ENCODE assay signal across 10 cellular contexts in the genomic region with DNA sequence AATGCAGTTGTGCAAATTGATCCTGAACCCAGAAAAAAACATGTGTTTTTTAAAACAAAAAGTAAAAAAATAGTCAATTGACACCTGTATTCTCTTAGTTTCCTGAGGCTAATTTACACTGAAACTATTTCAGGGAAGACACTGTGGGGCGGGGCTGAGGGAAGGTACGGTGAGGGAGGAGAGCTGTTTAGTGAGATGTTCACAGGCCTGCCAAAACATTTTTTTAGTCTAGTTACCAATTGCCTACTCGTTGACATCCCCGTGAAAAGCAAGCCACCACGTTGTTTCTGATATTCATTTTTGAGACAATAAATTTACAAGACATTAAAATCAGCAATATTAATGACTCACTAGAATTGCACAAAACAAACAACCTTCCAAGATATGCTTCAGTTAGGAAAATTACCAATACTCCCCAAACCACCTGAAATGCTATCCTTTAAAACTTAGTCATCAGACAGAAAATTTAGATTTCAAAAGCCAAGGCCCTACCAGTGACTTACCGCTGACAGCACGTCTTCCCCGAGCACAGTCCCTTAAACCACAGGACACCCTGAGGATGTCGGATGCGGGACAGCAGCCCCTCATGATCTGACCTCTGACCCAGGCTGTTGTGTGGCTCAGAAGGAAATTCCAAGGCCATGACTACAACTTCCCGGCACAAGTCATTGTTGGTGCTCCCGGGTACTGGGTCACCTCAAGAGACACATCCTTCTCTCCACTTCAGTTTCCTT.
A peak's percentile ranks its signal among the peaks of the same experiment; 100 is the strongest.
DNase-seq lines count a peak whose midpoint lies in the region; ATAC-seq and TF ChIP-seq lines count a peak whose summit lies in the region.
"Had no signal": no experiment of that assay in that cellular context is flagged by ENCODE, and none has a peak within 500 bp of the region (broad histone marks: within the 10 kb centered on the region; RNA-seq: fewer than 3 reads in every experiment).

No MANE protein-coding gene starts in this region.

- peak overlapping the region; percentile 13 for H2BK12ac ChIP-seq in trophoblast cell (ENCODE audit: low read length)

- TF ChIP-seq CTCF in GM23338 (conservative IDR thresholded peaks at IDR 0.05; ENCODE audit: low read depth in 2 of 2) (no peak), foreskin fibroblast (IDR thresholded peaks at IDR 0.05; ENCODE audit: low read depth, low read length) (no peak), BE2C (IDR thresholded peaks at IDR 0.05; ENCODE audit: low read depth, low read length) (no peak)

- H3K14ac ChIP-seq in trophoblast cell (ENCODE audit: low read length): no peak overlapping the region

- ATAC-seq in GM23338: peak; percentile 87
- ATAC-seq: activated CD8-positive, alpha-beta T cell treated with anti-CD3 and anti-CD28 coated beads, Interleukin-2, amount 10 ng/mL, durations not matched to agents 7 days and 5 days had no signal

- H3K4me2 ChIP-seq in GM23338 (0 out of 2 replicates have a peak overlapping the region, but pooled peaks have one; percentile 11), trophoblast cell (ENCODE audit: low read length) (peak overlapping the region; percentile 20)

- H2AFZ ChIP-seq in GM23338 (no peak overlapping the region), trophoblast cell (ENCODE audit: insufficient read depth, low read length, poor library complexity) (no peak overlapping the region)

- H3K9me3 ChIP-seq in trophoblast cell (ENCODE audit: insufficient read depth, low read depth, low read length): no peaks in the 10 kb centered on the region
- no peaks in the 10 kb centered on the region for H3K9me3 ChIP-seq in BE2C

- no CpG with 5 or more reads among the region's 12 CpGs for WGBS in trophoblast cell (ENCODE audit: extremely low coverage, insufficient coverage, insufficient read length)

- H3K4me3 ChIP-seq in GM23338 (no peak overlapping the region), foreskin fibroblast (ENCODE audit: low read depth in 1 of 2, low read length in 2 of 2) (no peak overlapping the region), trophoblast cell (ENCODE audit: low read depth, low read length) (no peak overlapping the region), BE2C (ENCODE audit: low read depth, low read length) (no peak overlapping the region)

- H3K79me2 ChIP-seq in GM23338 (replicated peaks; ENCODE audit: insufficient read depth) (peaks cover 21% of the 10 kb centered on the region), trophoblast cell (ENCODE audit: control insufficient read depth, insufficient read depth, low read length, poor library complexity) (no peaks in the 10 kb centered on the region)

- no peak overlapping the region for H3K4me3 Mint-ChIP-seq in GM23338
- H3K4me3 Mint-ChIP-seq: activated CD8-positive, alpha-beta T cell treated with anti-CD3 and anti-CD28 coated beads, Interleukin-2, amount 10 ng/mL, durations not matched to agents 7 days and 5 days had no signal

- no peak overlapping the region for H2BK120ac ChIP-seq in trophoblast cell (ENCODE audit: insufficient read depth, low read length, poor library complexity)

- no peak overlapping the region for H2BK5ac ChIP-seq in trophoblast cell (ENCODE audit: low read depth, low read length, poor library complexity)

- no peaks in the 10 kb centered on the region; the same call in 2 of the 3 replicates for H3K9me3 Mint-ChIP-seq in GM23338

- H3K18ac ChIP-seq in trophoblast cell (ENCODE audit: low read length): no peak overlapping the region

- no peaks in the 10 kb centered on the region for H4K20me1 ChIP-seq in GM23338 (replicated peaks; ENCODE audit: insufficient read depth)

- H3K79me1 ChIP-seq in trophoblast cell (ENCODE audit: low read length): peaks cover 8% of the 10 kb centered on the region

- no peaks in the 10 kb centered on the region for H3F3A ChIP-seq in GM23338 (replicated peaks; ENCODE audit: low read depth)

- H3K27ac ChIP-seq in GM23338 (ENCODE audit: low read depth) (peak overlapping the region; percentile 59; the same call in 1 of the 2 replicates), trophoblast cell (ENCODE audit: low read depth, low read length) (peak overlapping the region; percentile 43)

- no peak overlapping the region for H3K9ac ChIP-seq in trophoblast cell (ENCODE audit: low read length)

- no peak overlapping the region for H3K4ac ChIP-seq in trophoblast cell (ENCODE audit: low read depth, low read length)

- H3K36me3 ChIP-seq in GM23338 (ENCODE audit: insufficient read depth) (no peaks in the 10 kb centered on the region), trophoblast cell (ENCODE audit: control insufficient read depth in 1 of 2, insufficient read depth in 2 of 2, low read length in 2 of 2) (no peaks in the 10 kb centered on the region), BE2C (no peaks in the 10 kb centered on the region)

- H4K12ac ChIP-seq in trophoblast cell (ENCODE audit: low read depth, low read length): no peak overlapping the region

- H3K27me3 ChIP-seq in GM23338 (ENCODE audit: insufficient read depth): no peaks in the 10 kb centered on the region
- H3K27me3 ChIP-seq in trophoblast cell (ENCODE audit: insufficient read depth, low read length): no peaks in the 10 kb centered on the region
- no peaks in the 10 kb centered on the region for H3K27me3 ChIP-seq in BE2C

- H3K23ac ChIP-seq in trophoblast cell (ENCODE audit: low read length): no peak overlapping the region

- H3K9me2 ChIP-seq in GM23338 (ENCODE audit: insufficient read depth): no peaks in the 10 kb centered on the region

- no peak overlapping the region for H4K8ac ChIP-seq in trophoblast cell (ENCODE audit: low read depth, low read length)

- peaks cover 2% of the 10 kb centered on the region for H3K27me3 Mint-ChIP-seq in GM23338 (ENCODE audit: insufficient read depth, low read depth, poor library complexity)

- H3K27ac Mint-ChIP-seq in GM23338: peak overlapping the region; percentile 39
- H3K27ac Mint-ChIP-seq: activated CD8-positive, alpha-beta T cell treated with anti-CD3 and anti-CD28 coated beads, Interleukin-2, amount 10 ng/mL, durations not matched to agents 7 days and 5 days had no signal

- DNase-seq in GM23338 (ENCODE audit: low spot score) (peak; percentile 76), SW 1271 (lab: John Stamatoyannopoulos, UW) (peak; percentile 64 to 88), foreskin fibroblast (peak; percentile 89 to 96), trophoblast cell (peak; percentile 79 to 86), BE2C (no peak), NCI-H128 (lab: John Stamatoyannopoulos, UW; ENCODE audit: unreplicated experiment) (no peak), cerebellar nuclear complex (lab: John Stamatoyannopoulos, UW) (no peak), NCI-H1105 treated with DMSO at 0.1 percent for 48 hours (lab: John Stamatoyannopoulos, UW) (no peak)
- DNase-seq: activated CD8-positive, alpha-beta T cell treated with anti-CD3 and anti-CD28 coated beads, Interleukin-2, amount 10 ng/mL, durations not matched to agents 7 days and 5 days; anterior cingulate cortex had no signal

- H3K4me1 ChIP-seq in GM23338 (ENCODE audit: insufficient read depth) (0 out of 2 replicates have a peak, but pooled peaks cover 3% of the 10 kb centered on the region), trophoblast cell (ENCODE audit: control insufficient read depth in 1 of 2, insufficient read depth in 2 of 2, low read length in 2 of 2) (peaks cover 4 to 10% of the 10 kb centered on the region in 2 experiments), BE2C (no peaks in the 10 kb centered on the region)

- H3K4me1 Mint-ChIP-seq in GM23338: peaks cover 28% of the 10 kb centered on the region

- peaks cover 5% of the 10 kb centered on the region; the same call in 1 of the 3 replicates for H3K36me3 Mint-ChIP-seq in GM23338 (ENCODE audit: low read depth)

- no peak overlapping the region for H4K91ac ChIP-seq in trophoblast cell (ENCODE audit: low read depth, low read length)

- no peak overlapping the region for H2AK5ac ChIP-seq in trophoblast cell (ENCODE audit: low read length)

TF ChIP-seq in GM23338, 12 proteins besides CTCF, POLR2A, EP300 and RAD21 (continues in another document):
- TF ChIP-seq ZNF331 (CRISPR knock-in tag; IDR thresholded peaks at IDR 0.05; ENCODE audit: low read depth) (no peak), POLR2AphosphoS5 (IDR thresholded peaks at IDR 0.05; ENCODE audit: low read depth) (no peak), JUNB (IDR thresholded peaks at IDR 0.05; ENCODE audit: unreplicated experiment) (no peak)

Comparison
In these comparisons a context has a peak if more than half of its experiments do, and no peak if none do; other contexts are left out.
1. DNase-seq: peak in GM23338 (single experiment), SW 1271 (2 of 2), foreskin fibroblast (2 of 2) and trophoblast cell (2 of 2); none in BE2C (single experiment), NCI-H128 (single experiment), cerebellar nuclear complex (0 of 2) and NCI-H1105 treated with DMSO at 0.1 percent for 48 hours (single experiment).